27 cellular contexts compared by ENCODE assay signal in genomic region chr3:53658613-53659193, GRCh38.
"Had no signal": no experiment of that assay in that cellular context is flagged by ENCODE, and none has a peak within 500 bp of the region (broad histone marks: within the 10 kb centered on the region; RNA-seq: fewer than 3 reads in every experiment).

No MANE protein-coding gene starts in this region.

- H3K36me3 Mint-ChIP-seq: activated naive CD8-positive, alpha-beta T cell treated with anti-CD3 and anti-CD28 coated beads for 36 hours had no signal

- H3K27me3 ChIP-seq: adrenal gland, brain microvascular endothelial cell, gastroesophageal sphincter, pancreas, right atrium auricular region, suprapubic skin, tibial artery had no signal

- H3K4me1 ChIP-seq: gastroesophageal sphincter, lower lobe of right lung, pancreas, prostate gland, right atrium auricular region, suprapubic skin, tibial artery had no signal

- H3K4me3 ChIP-seq: adrenal gland, gastroesophageal sphincter, lower lobe of right lung, pancreas, prostate gland, right atrium auricular region, suprapubic skin, tibial artery had no signal

- H3K4me1 Mint-ChIP-seq: activated naive CD8-positive, alpha-beta T cell treated with anti-CD3 and anti-CD28 coated beads for 36 hours; T-helper 17 cell had no signal

- H3K4me3 Mint-ChIP-seq: activated naive CD8-positive, alpha-beta T cell treated with anti-CD3 and anti-CD28 coated beads for 36 hours; T-helper 17 cell had no signal

- DNase-seq: activated CD4-positive, alpha-beta T cell treated with anti-CD3 and anti-CD28 coated beads for 48 hours; activated CD4-positive, alpha-beta T cell treated with anti-CD3 and anti-CD28 coated beads, Interleukin-2, amount 50 U/mL, for 48 hours; activated CD8-positive, alpha-beta memory T cell treated with anti-CD3 and anti-CD28 coated beads for 24 hours; activated effector memory CD4-positive, alpha-beta T cell treated with Interleukin-2 at 50 U/mL for 16 hours; activated naive CD4-positive, alpha-beta T cell treated with Interleukin-2 at 50 U/mL for 16 hours; activated naive CD8-positive, alpha-beta T cell treated with anti-CD3 and anti-CD28 coated beads for 36 hours; adrenal gland; aorta; brain microvascular endothelial cell; caudate nucleus; hippocampal formation; kidney; lower lobe of right lung; mesenchymal stem cell; nucleus accumbens; pancreas; stimulated activated CD4-positive, alpha-beta T cell treated with anti-CD3 and anti-CD28 coated beads, Interleukin-15, amount 100 ng/mL, for 24 hours; stimulated activated CD4-positive, alpha-beta T cell treated with anti-CD3 and anti-CD28 coated beads, Interleukin-2, amount 100 ng/mL, for 24 hours; stimulated activated naive CD4-positive, alpha-beta T cell; T-helper 17 cell; T1000; tibial artery; WERI-Rb-1 had no signal

- H3K9me3 ChIP-seq: adrenal gland, pancreas, prostate gland had no signal

- H3K27ac Mint-ChIP-seq: activated naive CD8-positive, alpha-beta T cell treated with anti-CD3 and anti-CD28 coated beads for 36 hours; T-helper 17 cell had no signal

- H3K36me3 ChIP-seq: adrenal gland, brain microvascular endothelial cell, gastroesophageal sphincter, pancreas, prostate gland, right atrium auricular region, suprapubic skin, tibial artery, WERI-Rb-1 had no signal

- H3K27ac ChIP-seq: brain microvascular endothelial cell, gastroesophageal sphincter, lower lobe of right lung, pancreas, prostate gland, right atrium auricular region, suprapubic skin, tibial artery, WERI-Rb-1 had no signal
